In the genomic region with DNA sequence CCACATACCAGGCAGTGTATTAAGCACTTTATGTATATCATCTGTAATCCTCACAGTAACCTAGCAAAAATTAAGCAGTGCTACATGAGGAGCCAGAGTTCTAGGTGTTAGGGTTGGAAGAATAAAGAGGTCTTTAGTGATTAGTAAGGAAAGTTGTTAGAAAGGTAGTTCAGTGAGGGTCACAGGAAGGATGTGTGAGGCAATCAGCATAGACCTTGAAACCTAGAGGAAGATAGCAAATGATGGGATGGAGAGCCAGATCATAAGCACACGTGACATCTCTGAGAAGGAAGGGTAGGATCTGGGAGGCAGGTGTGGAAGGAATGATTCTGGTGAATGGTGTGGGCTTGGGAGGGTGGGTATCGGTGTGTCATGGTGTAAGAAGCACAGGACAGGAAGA, we compare ENCODE assay signal across 10 cellular contexts. TPM values are rescaled to one million over a fixed set of nuclear protein-coding genes. Genes with fewer than 3 reads are reported as not detected.
DNase-seq lines count a peak whose midpoint lies in the region; ATAC-seq and TF ChIP-seq lines count a peak whose summit lies in the region.
"Had no signal": no experiment of that assay in that cellular context is flagged by ENCODE, and none has a peak within 500 bp of the region (broad histone marks: within the 10 kb centered on the region; RNA-seq: fewer than 3 reads in every experiment).

No MANE protein-coding gene starts in this region.

- CTCF ChIA-PET in activated CD4-positive, alpha-beta memory T cell treated with anti-CD3 and anti-CD28 coated beads for 36 hours (lab: Charles Lee) = no interaction called here
- CTCF ChIA-PET in activated CD4-positive, alpha-beta memory T cell treated with anti-CD3 and anti-CD28 coated beads, Interleukin-2, amount 10 ng/mL, durations not matched to agents 7 days and 5 days (lab: Charles Lee) = no interaction called here

- H3K4me3 ChIP-seq in Loucy (ENCODE audit: low read length, poor library complexity, severe bottlenecking) = peak overlapping the region; percentile 91
- peak overlapping the region; percentile 90 for H3K4me3 ChIP-seq in smooth muscle cell
- no peak overlapping the region for H3K4me3 ChIP-seq in aorta (ENCODE audit: low read length in 2 of 2)
- H3K4me3 ChIP-seq in mesendoderm (ENCODE audit: low read length) = no peak overlapping the region

- H3K9me3 Mint-ChIP-seq in activated CD4-positive, alpha-beta memory T cell treated with anti-CD3 and anti-CD28 coated beads for 36 hours = no peaks in the 10 kb centered on the region
- no peaks in the 10 kb centered on the region for H3K9me3 Mint-ChIP-seq in activated CD4-positive, alpha-beta memory T cell treated with anti-CD3 and anti-CD28 coated beads, Interleukin-2, amount 10 ng/mL, durations not matched to agents 7 days and 5 days
- no peaks in the 10 kb centered on the region for H3K9me3 Mint-ChIP-seq in central memory CD8-positive, alpha-beta T cell

- peaks cover 19% of the 10 kb centered on the region for H3K36me3 Mint-ChIP-seq in activated CD4-positive, alpha-beta memory T cell treated with anti-CD3 and anti-CD28 coated beads for 36 hours
- peaks cover 20% of the 10 kb centered on the region for H3K36me3 Mint-ChIP-seq in activated CD4-positive, alpha-beta memory T cell treated with anti-CD3 and anti-CD28 coated beads, Interleukin-2, amount 10 ng/mL, durations not matched to agents 7 days and 5 days (ENCODE audit: low read depth)
- peaks cover 25% of the 10 kb centered on the region for H3K36me3 Mint-ChIP-seq in central memory CD8-positive, alpha-beta T cell (ENCODE audit: insufficient read depth)

- peaks cover 15% of the 10 kb centered on the region for H3K79me1 ChIP-seq in mesendoderm (ENCODE audit: low read length)

- no peak for DNase-seq in activated CD4-positive, alpha-beta memory T cell treated with anti-CD3 and anti-CD28 coated beads for 36 hours
- DNase-seq in activated CD4-positive, alpha-beta memory T cell treated with anti-CD3 and anti-CD28 coated beads, Interleukin-2, amount 10 ng/mL, durations not matched to agents 7 days and 5 days = no peak
- no peak for DNase-seq in central memory CD8-positive, alpha-beta T cell (ENCODE audit: low spot score in 2 of 2)
- no peak for DNase-seq in smooth muscle cell (lab: John Stamatoyannopoulos, UW; ENCODE audit: unreplicated experiment)
- DNase-seq in aorta = no peak
- no peak for DNase-seq in mesendoderm
- DNase-seq: NCI-H1092 treated with DMSO at 0.1 percent for 48 hours had no signal

- H3K4me2 ChIP-seq in Loucy (ENCODE audit: low read depth, low read length, poor library complexity, severe bottlenecking) = peak overlapping the region; percentile 83
- H3K4me2 ChIP-seq in smooth muscle cell = peak overlapping the region; percentile 13
- no peak overlapping the region for H3K4me2 ChIP-seq in mesendoderm (ENCODE audit: low read length)

- 100% methylated on average over 2 of the region's 2 CpGs for WGBS in smooth muscle cell (ENCODE audit: low lambda C conversion rate)
- WGBS in aorta, 2 donors = 94 to 95% methylated on average over 2 of the region's 2 CpGs
- WGBS in mesendoderm (ENCODE audit: extremely low coverage, insufficient coverage, low lambda C conversion rate) = no CpG with 5 or more reads among the region's 2 CpGs

- no peak overlapping the region for H2BK15ac ChIP-seq in mesendoderm (replicated peaks; ENCODE audit: low read depth)

- no peak overlapping the region for H2AK5ac ChIP-seq in mesendoderm (ENCODE audit: low read length)

- H3K36me3 ChIP-seq in Loucy (ENCODE audit: insufficient read depth, low read length) (peaks cover 8% of the 10 kb centered on the region; the same call in 1 of the 2 replicates), smooth muscle cell (ENCODE audit: low read depth) (no peaks in the 10 kb centered on the region), aorta (ENCODE audit: control insufficient read depth in 1 of 2, insufficient read depth in 2 of 2, low read length in 1 of 2) (peaks cover 0 to 5% of the 10 kb centered on the region in 2 donors), mesendoderm (ENCODE audit: control insufficient read depth, insufficient read depth, low read length) (peaks cover 3% of the 10 kb centered on the region)

- no peaks in the 10 kb centered on the region for H3F3A ChIP-seq in Loucy (ENCODE audit: low read depth)
- no peaks in the 10 kb centered on the region for H3F3A ChIP-seq in smooth muscle cell (ENCODE audit: low read depth)

- H3K27ac Mint-ChIP-seq in activated CD4-positive, alpha-beta memory T cell treated with anti-CD3 and anti-CD28 coated beads for 36 hours = no peak overlapping the region
- H3K27ac Mint-ChIP-seq in activated CD4-positive, alpha-beta memory T cell treated with anti-CD3 and anti-CD28 coated beads, Interleukin-2, amount 10 ng/mL, durations not matched to agents 7 days and 5 days = no peak overlapping the region
- H3K27ac Mint-ChIP-seq in central memory CD8-positive, alpha-beta T cell (ENCODE audit: low read depth) = no peak overlapping the region

- H2BK5ac ChIP-seq in mesendoderm (ENCODE audit: low read length) = no peak overlapping the region

- H3K9ac ChIP-seq in Loucy (ENCODE audit: low read depth, low read length, poor library complexity, severe bottlenecking) (peak overlapping the region; percentile 98), smooth muscle cell (ENCODE audit: low read depth) (no peak overlapping the region), mesendoderm (ENCODE audit: low read length) (no peak overlapping the region)

- peak overlapping the region; percentile 62 for H3K4me3 Mint-ChIP-seq in activated CD4-positive, alpha-beta memory T cell treated with anti-CD3 and anti-CD28 coated beads for 36 hours
- no peak overlapping the region for H3K4me3 Mint-ChIP-seq in activated CD4-positive, alpha-beta memory T cell treated with anti-CD3 and anti-CD28 coated beads, Interleukin-2, amount 10 ng/mL, durations not matched to agents 7 days and 5 days
- peak overlapping the region; percentile 82 for H3K4me3 Mint-ChIP-seq in central memory CD8-positive, alpha-beta T cell

- no peak overlapping the region for H3K27ac ChIP-seq in smooth muscle cell (ENCODE audit: low read depth)
- H3K27ac ChIP-seq in aorta (ENCODE audit: low read depth in 1 of 2, low read length in 2 of 2) = no peak overlapping the region
- no peak overlapping the region for H3K27ac ChIP-seq in mesendoderm (ENCODE audit: low read depth, low read length)
- H3K27ac ChIP-seq: cardiac muscle cell had no signal

- H4K20me1 ChIP-seq in Loucy (ENCODE audit: insufficient read depth, low read length, poor library complexity, severe bottlenecking) (peaks cover 6% of the 10 kb centered on the region), smooth muscle cell (ENCODE audit: low read depth) (no peaks in the 10 kb centered on the region)

- no peak overlapping the region for H4K8ac ChIP-seq in mesendoderm (ENCODE audit: low read depth, low read length)

- H3K27me3 ChIP-seq in Loucy (ENCODE audit: insufficient read depth, low read length, poor library complexity, severe bottlenecking) (peaks cover 4% of the 10 kb centered on the region), smooth muscle cell (ENCODE audit: low read depth) (no peaks in the 10 kb centered on the region), aorta (ENCODE audit: control insufficient read depth in 1 of 2, insufficient read depth in 2 of 2, low read length in 1 of 2) (no peaks in the 10 kb centered on the region), mesendoderm (ENCODE audit: insufficient read depth, low read length, poor library complexity) (no peaks in the 10 kb centered on the region)
- H3K27me3 ChIP-seq: cardiac muscle cell had no signal

- H3K9me2 ChIP-seq in Loucy (replicated peaks; ENCODE audit: low read depth, low read length) = no peaks in the 10 kb centered on the region

- H3K27me3 Mint-ChIP-seq in activated CD4-positive, alpha-beta memory T cell treated with anti-CD3 and anti-CD28 coated beads for 36 hours = no peaks in the 10 kb centered on the region
- no peaks in the 10 kb centered on the region for H3K27me3 Mint-ChIP-seq in activated CD4-positive, alpha-beta memory T cell treated with anti-CD3 and anti-CD28 coated beads, Interleukin-2, amount 10 ng/mL, durations not matched to agents 7 days and 5 days
- H3K27me3 Mint-ChIP-seq in central memory CD8-positive, alpha-beta T cell = no peaks in the 10 kb centered on the region

- intact Hi-C loops in activated CD4-positive, alpha-beta memory T cell treated with anti-CD3 and anti-CD28 coated beads for 36 hours (cut with micrococcal nuclease) = loop anchor here (2.0 to 10.0 kb wide), 6 partner anchors 171 to 1405 kb away; partner anchors contain the start of genes BFSP1, DZANK1, MGME1 and POLR3F
- intact Hi-C loops in aorta (cut with DNase I) = loop anchor here (5.0 to 10.0 kb wide), 2 partner anchors 145 to 147 kb away; partner anchors contain the start of gene ZNF133 (in 2 of the 2)

- POLR2A ChIA-PET in activated CD4-positive, alpha-beta memory T cell treated with anti-CD3 and anti-CD28 coated beads for 36 hours (lab: Charles Lee) = no interaction called here
- POLR2A ChIA-PET in activated CD4-positive, alpha-beta memory T cell treated with anti-CD3 and anti-CD28 coated beads, Interleukin-2, amount 10 ng/mL, durations not matched to agents 7 days and 5 days (lab: Charles Lee) = no interaction called here

- H3K79me2 ChIP-seq in Loucy (ENCODE audit: insufficient read depth, low read length) (peaks cover 32% of the 10 kb centered on the region), smooth muscle cell (ENCODE audit: low read depth) (peaks cover 25% of the 10 kb centered on the region), mesendoderm (ENCODE audit: control insufficient read depth, insufficient read depth, low read length) (peaks cover 23% of the 10 kb centered on the region)

- no peak overlapping the region for H2AFZ ChIP-seq in Loucy (ENCODE audit: low read length)
- H2AFZ ChIP-seq in smooth muscle cell (ENCODE audit: low read depth) = no peak overlapping the region

- H3K4me1 Mint-ChIP-seq in activated CD4-positive, alpha-beta memory T cell treated with anti-CD3 and anti-CD28 coated beads for 36 hours (ENCODE audit: low read depth) = peaks cover 28% of the 10 kb centered on the region
- peaks cover 33% of the 10 kb centered on the region for H3K4me1 Mint-ChIP-seq in activated CD4-positive, alpha-beta memory T cell treated with anti-CD3 and anti-CD28 coated beads, Interleukin-2, amount 10 ng/mL, durations not matched to agents 7 days and 5 days
- peaks cover 38% of the 10 kb centered on the region for H3K4me1 Mint-ChIP-seq in central memory CD8-positive, alpha-beta T cell

- H3K56ac ChIP-seq in mesendoderm (ENCODE audit: low read length) = no peak overlapping the region

- H3K4me1 ChIP-seq in Loucy (ENCODE audit: insufficient read depth, low read length, poor library complexity, severe bottlenecking) (peaks cover 20% of the 10 kb centered on the region), smooth muscle cell (ENCODE audit: low read depth) (peaks cover 9% of the 10 kb centered on the region), aorta (ENCODE audit: control insufficient read depth in 1 of 2, insufficient read depth in 2 of 2, low read length in 2 of 2) (peaks cover 0 to 12% of the 10 kb centered on the region in 2 donors), mesendoderm (ENCODE audit: control insufficient read depth, low read depth, low read length) (peaks cover 8% of the 10 kb centered on the region)

- H2BK120ac ChIP-seq in mesendoderm (ENCODE audit: low read depth, low read length) = no peak overlapping the region

- no peak overlapping the region for H3K4ac ChIP-seq in mesendoderm (ENCODE audit: low read depth, low read length)

- no peak overlapping the region for H3K18ac ChIP-seq in mesendoderm (ENCODE audit: low read length)

- no peaks in the 10 kb centered on the region for H3K9me3 ChIP-seq in Loucy (ENCODE audit: insufficient read depth, low read depth, low read length)
- H3K9me3 ChIP-seq in smooth muscle cell (replicated peaks; ENCODE audit: low read depth) = no peaks in the 10 kb centered on the region
- no peaks in the 10 kb centered on the region for H3K9me3 ChIP-seq in aorta (ENCODE audit: control insufficient read depth, low read length)

- TF ChIP-seq CTCF in Loucy (conservative IDR thresholded peaks at IDR 0.05; ENCODE audit: low read length) = no peak
- no peak for TF ChIP-seq CTCF in smooth muscle cell (IDR thresholded peaks at IDR 0.05; ENCODE audit: borderline replicate concordance, insufficient read depth, poor library complexity, severe bottlenecking)

- H3K23ac ChIP-seq in mesendoderm (ENCODE audit: low read length) = no peak overlapping the region

- H4K5ac ChIP-seq in mesendoderm (ENCODE audit: low read length) = no peak overlapping the region

- no peak for ATAC-seq in central memory CD8-positive, alpha-beta T cell (replicated peaks; ENCODE audit: extremely low read depth, poor library complexity, severe bottlenecking)
- ATAC-seq in aorta (ENCODE audit: low FRiP score) = no peak
- ATAC-seq in HG03097 (IDR thresholded peaks at IDR 0.05; ENCODE audit: low FRiP score, unreplicated experiment) = no peak

RNA-seq across cellular contexts. Expression of gene KAT14, which starts 2.2 kb away (rescaled TPM):
- 10 to 100 TPM; 14.2 to 14.4 TPM for total RNA-seq in activated CD4-positive, alpha-beta memory T cell treated with anti-CD3 and anti-CD28 coated beads for 36 hours
- total RNA-seq in activated CD4-positive, alpha-beta memory T cell treated with anti-CD3 and anti-CD28 coated beads, Interleukin-2, amount 10 ng/mL, durations not matched to agents 7 days and 5 days = 10 to 100 TPM; 13.4 to 15.1 TPM
- total RNA-seq in smooth muscle cell = 7.1 and 14.7 TPM in 2 replicates
- polyA plus RNA-seq in smooth muscle cell = 7.0 and 7.9 TPM in 2 replicates
- total RNA-seq in aorta = 10 to 100 TPM in 1 of 2 donors, 1 to 10 TPM in 1; 8.3 to 11.8 TPM
- polyA plus RNA-seq in aorta = 1 to 10 TPM; 4.7 to 5.0 TPM
- polyA plus RNA-seq in mesendoderm (2013, experiment 1 of 2) = 18.2 TPM
- polyA plus RNA-seq in mesendoderm (2013, experiment 2 of 2) = 18.4 TPM

RNA-seq across cellular contexts. Expression of gene PET117, which starts 2.2 kb away (rescaled TPM):
- 10 to 100 TPM; 15.2 to 15.9 TPM for total RNA-seq in activated CD4-positive, alpha-beta memory T cell treated with anti-CD3 and anti-CD28 coated beads for 36 hours
- total RNA-seq in activated CD4-positive, alpha-beta memory T cell treated with anti-CD3 and anti-CD28 coated beads, Interleukin-2, amount 10 ng/mL, durations not matched to agents 7 days and 5 days = 10 to 100 TPM; 12.5 to 14.9 TPM
- total RNA-seq in smooth muscle cell (5.5 and 9.6 TPM in 2 replicates), aorta (10 to 100 TPM in 1 of 2 donors, 1 to 10 TPM in 1; 8.0 to 10.6 TPM)
- polyA plus RNA-seq in smooth muscle cell (8.6 and 10.1 TPM in 2 replicates), aorta (10 to 100 TPM in 1 of 2 donors, 1 to 10 TPM in 1; 7.6 to 19.4 TPM)
- polyA plus RNA-seq in mesendoderm (2013, experiment 1 of 2) = 23.9 TPM
- polyA plus RNA-seq in mesendoderm (2013, experiment 2 of 2) = 21.8 TPM

Comparison
In these comparisons a context has a peak if more than half of its experiments do, and no peak if none do; other contexts are left out.
1. H3K4me3 ChIP-seq: peak in Loucy (single experiment) and smooth muscle cell (single experiment); none in aorta (0 of 2) and mesendoderm (single experiment).